ENCODE assay signal across 8 cellular contexts in genomic region chr20:57351042-57351783, GRCh38. TPM values are rescaled to one million over a fixed set of nuclear protein-coding genes. Genes with fewer than 3 reads are reported as not detected.
DNase-seq lines count a peak whose midpoint lies in the region; ATAC-seq and TF ChIP-seq lines count a peak whose summit lies in the region.

TSS of gene RAE1 (plus strand) at chr20:57351255. CDS start at chr20:57354039, 2,784 bp downstream.

- peak; percentile 80 for ATAC-seq in HG03460 (IDR thresholded peaks at IDR 0.05; ENCODE audit: unreplicated experiment)

- H3K36me3 Mint-ChIP-seq in activated CD4-positive, alpha-beta T cell treated with anti-CD3 and anti-CD28 coated beads, Interleukin-2, amount 10 ng/mL, durations not matched to agents 24 days and 14 days (ENCODE audit: low read depth): peaks cover 33% of the 10 kb centered on the region

- no peaks in the 10 kb centered on the region for H3K9me3 Mint-ChIP-seq in activated CD4-positive, alpha-beta T cell treated with anti-CD3 and anti-CD28 coated beads, Interleukin-2, amount 10 ng/mL, durations not matched to agents 24 days and 14 days

- H3K27ac ChIP-seq in coronary artery: peak within 1 kb of the TSS; percentile 75 to 93

- peak within 1 kb of the TSS; percentile 95 for H3K4me3 Mint-ChIP-seq in activated CD4-positive, alpha-beta T cell treated with anti-CD3 and anti-CD28 coated beads, Interleukin-2, amount 10 ng/mL, durations not matched to agents 24 days and 14 days

- intact Hi-C loops in activated CD4-positive, alpha-beta T cell treated with anti-CD3 and anti-CD28 coated beads, Interleukin-2, amount 10 ng/mL, durations not matched to agents 24 days and 14 days (cut with micrococcal nuclease): loop anchor here (1.0 to 10.0 kb wide), 5 partner anchors 30 to 956 kb away; partner anchors contain the start of genes AURKA, CSTF1 and PMEPA1

- H3K27ac Mint-ChIP-seq in activated CD4-positive, alpha-beta T cell treated with anti-CD3 and anti-CD28 coated beads, Interleukin-2, amount 10 ng/mL, durations not matched to agents 24 days and 14 days: peak within 1 kb of the TSS; percentile 94

- DNase-seq in AG20443 (ENCODE audit: low spot score): peak; percentile 94
- DNase-seq in NCI-H526 treated with DMSO at 0.1 percent for 48 hours (lab: John Stamatoyannopoulos, UW): peak; percentile 96
- peak; percentile 98 for DNase-seq in activated CD4-positive, alpha-beta T cell treated with anti-CD3 and anti-CD28 coated beads, Interleukin-2, amount 10 ng/mL, durations not matched to agents 24 days and 14 days
- DNase-seq in coronary artery (ENCODE audit: low spot score): peak; percentile 92
- peak; percentile 98 for DNase-seq in left kidney (ENCODE audit: low read depth, low spot score)
- DNase-seq in stimulated activated CD4-positive, alpha-beta T cell treated with anti-CD3 and anti-CD28 coated beads, Interleukin-1b, Interleukin-23, amount 100 ng/mL, for 48 hours: peak; percentile 89

- peak; percentile 84 for TF ChIP-seq POLR2A in GM19193 (IDR thresholded peaks at IDR 0.05; ENCODE audit: extremely low read depth, insufficient read depth, insufficient read length)

- H3K4me3 ChIP-seq in coronary artery: peak within 1 kb of the TSS; percentile 83

- H3K4me1 Mint-ChIP-seq in activated CD4-positive, alpha-beta T cell treated with anti-CD3 and anti-CD28 coated beads, Interleukin-2, amount 10 ng/mL, durations not matched to agents 24 days and 14 days: peaks cover 31% of the 10 kb centered on the region

- TF ChIP-seq CTCF in coronary artery (IDR thresholded peaks at IDR 0.05): no peak

- peaks cover 6% of the 10 kb centered on the region for H3K27me3 Mint-ChIP-seq in activated CD4-positive, alpha-beta T cell treated with anti-CD3 and anti-CD28 coated beads, Interleukin-2, amount 10 ng/mL, durations not matched to agents 24 days and 14 days

RNA-seq across cellular contexts. Expression of gene RAE1, which starts in this region (rescaled TPM):
- 58.2 and 63.4 TPM in 2 replicates for total RNA-seq in activated CD4-positive, alpha-beta T cell treated with anti-CD3 and anti-CD28 coated beads, Interleukin-2, amount 10 ng/mL, durations not matched to agents 24 days and 14 days

Comparison
In these comparisons a context has a peak if more than half of its experiments do, and no peak if none do; other contexts are left out.
1. Peak in every context shown above with its lines: DNase-seq, ATAC-seq, H3K4me3 ChIP-seq and H3K27ac ChIP-seq.